Comparison of ENCODE assay signal across 8 cellular contexts in genomic region chr5:124453221-124454032, GRCh38.
A peak's percentile ranks its signal among the peaks of the same experiment; 100 is the strongest.
DNase-seq lines count a peak whose midpoint lies in the region; ATAC-seq and TF ChIP-seq lines count a peak whose summit lies in the region.

No MANE protein-coding gene starts in this region.

- no peaks in the 10 kb centered on the region for H3K36me3 Mint-ChIP-seq in activated naive CD8-positive, alpha-beta T cell treated with anti-CD3 and anti-CD28 coated beads, Interleukin-2, amount 50 U/mL, for 24 hours (ENCODE audit: low read depth)

- no peaks in the 10 kb centered on the region for H3K27me3 ChIP-seq in aorta (ENCODE audit: control insufficient read depth in 1 of 2, insufficient read depth in 2 of 2, low read length in 1 of 2)

- H3K4me1 ChIP-seq in aorta (ENCODE audit: control insufficient read depth in 1 of 2, insufficient read depth in 2 of 2, low read length in 2 of 2): no peaks in the 10 kb centered on the region

- peak; percentile 98 for ATAC-seq in GM19328 (IDR thresholded peaks at IDR 0.05; ENCODE audit: unreplicated experiment)
- ATAC-seq in HG03159 (IDR thresholded peaks at IDR 0.05; ENCODE audit: unreplicated experiment): peak; percentile 97
- ATAC-seq in activated naive CD8-positive, alpha-beta T cell treated with anti-CD3 and anti-CD28 coated beads, Interleukin-2, amount 50 U/mL, for 24 hours: peak; percentile 64
- ATAC-seq in aorta (ENCODE audit: low FRiP score): no peak

- H3K9me3 Mint-ChIP-seq in activated naive CD8-positive, alpha-beta T cell treated with anti-CD3 and anti-CD28 coated beads, Interleukin-2, amount 50 U/mL, for 24 hours: no peaks in the 10 kb centered on the region

- no peak overlapping the region for H3K4me3 ChIP-seq in aorta (ENCODE audit: low read length in 2 of 2)

- no peaks in the 10 kb centered on the region for H3K27me3 Mint-ChIP-seq in activated naive CD8-positive, alpha-beta T cell treated with anti-CD3 and anti-CD28 coated beads, Interleukin-2, amount 50 U/mL, for 24 hours

- peaks cover 11% of the 10 kb centered on the region for H3K4me1 Mint-ChIP-seq in activated naive CD8-positive, alpha-beta T cell treated with anti-CD3 and anti-CD28 coated beads, Interleukin-2, amount 50 U/mL, for 24 hours

- intact Hi-C loops in aorta (cut with DNase I): no loop called here

- TF ChIP-seq CTCF in AG09319 (IDR thresholded peaks at IDR 0.05; ENCODE audit: low read depth, low read length): no peak

- peak; percentile 34 for DNase-seq in AG09319 (ENCODE audit: extremely low read depth, low read depth)
- DNase-seq in activated naive CD8-positive, alpha-beta T cell treated with anti-CD3 and anti-CD28 coated beads, Interleukin-2, amount 50 U/mL, for 24 hours: peak; percentile 6
- DNase-seq in aorta: no peak
- no peak for DNase-seq in NCI-H510A treated with DMSO at 0.1 percent for 48 hours (lab: John Stamatoyannopoulos, UW)
- DNase-seq in NCI-H774 (lab: John Stamatoyannopoulos, UW): no peak
- DNase-seq in SHP77 treated with DMSO at 0.1 percent for 48 hours (lab: John Stamatoyannopoulos, UW): no peak

- no peaks in the 10 kb centered on the region for H3K9me3 ChIP-seq in aorta (ENCODE audit: control insufficient read depth, low read length)

- WGBS in aorta, 2 donors: 63 to 81% methylated on average over 5 of the region's 5 CpGs

- no peaks in the 10 kb centered on the region for H3K36me3 ChIP-seq in aorta (ENCODE audit: control insufficient read depth in 1 of 2, insufficient read depth in 2 of 2, low read length in 1 of 2)

- no peak overlapping the region for H3K27ac Mint-ChIP-seq in activated naive CD8-positive, alpha-beta T cell treated with anti-CD3 and anti-CD28 coated beads, Interleukin-2, amount 50 U/mL, for 24 hours

- H3K4me3 Mint-ChIP-seq in activated naive CD8-positive, alpha-beta T cell treated with anti-CD3 and anti-CD28 coated beads, Interleukin-2, amount 50 U/mL, for 24 hours: no peak overlapping the region

- no peak overlapping the region for H3K27ac ChIP-seq in aorta (ENCODE audit: low read depth in 1 of 2, low read length in 2 of 2)

Comparison
In these comparisons a context has a peak if more than half of its experiments do, and no peak if none do; other contexts are left out.
1. DNase-seq: peak in AG09319 (single experiment) and activated naive CD8-positive, alpha-beta T cell treated with anti-CD3 and anti-CD28 coated beads, Interleukin-2, amount 50 U/mL, for 24 hours (single experiment); none in aorta (0 of 2), NCI-H510A treated with DMSO at 0.1 percent for 48 hours (single experiment), NCI-H774 (single experiment) and SHP77 treated with DMSO at 0.1 percent for 48 hours (single experiment).